In genomic region chr11:44940835-44941234, GRCh38 we compare ENCODE assay signal across 22 cellular contexts.
"Had no signal": no experiment of that assay in that cellular context is flagged by ENCODE, and none has a peak within 500 bp of the region (broad histone marks: within the 10 kb centered on the region; RNA-seq: fewer than 3 reads in every experiment).

No MANE protein-coding gene starts in this region.

- H3K4me1 Mint-ChIP-seq: activated CD4-positive, alpha-beta memory T cell treated with anti-CD3 and anti-CD28 coated beads, Interleukin-2, amount 10 ng/mL, durations not matched to agents 7 days and 5 days; activated CD8-positive, alpha-beta memory T cell treated with anti-CD3 and anti-CD28 coated beads, Interleukin-2, amount 10 ng/mL, durations not matched to agents 7 days and 5 days had no signal

- H3K4me3 ChIP-seq: body of pancreas, coronary artery, lung, skin epidermis, upper lobe of right lung had no signal

- H3K27ac Mint-ChIP-seq: activated CD4-positive, alpha-beta memory T cell treated with anti-CD3 and anti-CD28 coated beads, Interleukin-2, amount 10 ng/mL, durations not matched to agents 7 days and 5 days; activated CD8-positive, alpha-beta memory T cell treated with anti-CD3 and anti-CD28 coated beads, Interleukin-2, amount 10 ng/mL, durations not matched to agents 7 days and 5 days; activated naive CD8-positive, alpha-beta T cell treated with anti-CD3 and anti-CD28 coated beads for 36 hours; progenitor cell of endocrine pancreas had no signal

- H3K27ac ChIP-seq: body of pancreas, upper lobe of right lung had no signal

- H3K9me3 Mint-ChIP-seq: activated CD4-positive, alpha-beta memory T cell treated with anti-CD3 and anti-CD28 coated beads, Interleukin-2, amount 10 ng/mL, durations not matched to agents 7 days and 5 days; activated naive CD8-positive, alpha-beta T cell treated with anti-CD3 and anti-CD28 coated beads for 36 hours; central memory CD8-positive, alpha-beta T cell had no signal

- H3K9me3 ChIP-seq: body of pancreas, upper lobe of right lung had no signal

- H3K27me3 Mint-ChIP-seq: activated CD4-positive, alpha-beta memory T cell treated with anti-CD3 and anti-CD28 coated beads, Interleukin-2, amount 10 ng/mL, durations not matched to agents 7 days and 5 days; activated CD8-positive, alpha-beta memory T cell treated with anti-CD3 and anti-CD28 coated beads, Interleukin-2, amount 10 ng/mL, durations not matched to agents 7 days and 5 days; activated naive CD8-positive, alpha-beta T cell treated with anti-CD3 and anti-CD28 coated beads for 36 hours; central memory CD8-positive, alpha-beta T cell; progenitor cell of endocrine pancreas had no signal

- H3K27me3 ChIP-seq: body of pancreas, upper lobe of right lung had no signal

- H3K4me3 Mint-ChIP-seq: activated CD4-positive, alpha-beta memory T cell treated with anti-CD3 and anti-CD28 coated beads, Interleukin-2, amount 10 ng/mL, durations not matched to agents 7 days and 5 days; activated CD8-positive, alpha-beta memory T cell treated with anti-CD3 and anti-CD28 coated beads, Interleukin-2, amount 10 ng/mL, durations not matched to agents 7 days and 5 days; activated naive CD8-positive, alpha-beta T cell treated with anti-CD3 and anti-CD28 coated beads for 36 hours; central memory CD8-positive, alpha-beta T cell had no signal

- DNase-seq: activated CD4-positive, alpha-beta memory T cell treated with anti-CD3 and anti-CD28 coated beads, Interleukin-2, amount 10 ng/mL, durations not matched to agents 7 days and 5 days; activated CD4-positive, alpha-beta T cell treated with anti-CD3 and anti-CD28 coated beads for 4 hours; activated CD8-positive, alpha-beta memory T cell treated with anti-CD3 and anti-CD28 coated beads, Interleukin-2, amount 10 ng/mL, durations not matched to agents 7 days and 5 days; activated naive CD4-positive, alpha-beta T cell; activated naive CD8-positive, alpha-beta T cell treated with anti-CD3 and anti-CD28 coated beads for 36 hours; amygdala; body of pancreas; effector CD4-positive, alpha-beta T cell; hippocampal formation; left colon; stimulated activated CD4-positive, alpha-beta T cell treated with anti-CD3 and anti-CD28 coated beads, Interleukin-15, amount 100 ng/mL, for 24 hours; stimulated activated CD4-positive, alpha-beta T cell treated with anti-CD3 and anti-CD28 coated beads, Interleukin-4, amount 100 ng/mL, for 1 hour; T-helper 2 cell; upper lobe of right lung had no signal

- ATAC-seq: activated CD8-positive, alpha-beta memory T cell treated with anti-CD3 and anti-CD28 coated beads, Interleukin-2, amount 10 ng/mL, durations not matched to agents 7 days and 5 days; body of pancreas; esophagus mucosa; left colon; upper lobe of right lung had no signal

- H3K36me3 Mint-ChIP-seq: activated CD8-positive, alpha-beta memory T cell treated with anti-CD3 and anti-CD28 coated beads, Interleukin-2, amount 10 ng/mL, durations not matched to agents 7 days and 5 days; activated naive CD8-positive, alpha-beta T cell treated with anti-CD3 and anti-CD28 coated beads for 36 hours had no signal

- FAIRE-seq: islet of Langerhans, TTC549 had no signal
